1 cellular context compared by ENCODE assay signal in genomic region chr3:10242182-10243065, GRCh38.
A peak's percentile ranks its signal among the peaks of the same experiment; 100 is the strongest.
TF ChIP-seq lines count a peak whose summit lies in the region.

No MANE protein-coding gene starts in this region.

TF ChIP-seq in K562, 482 proteins besides CTCF, POLR2A, EP300 and RAD21 (continued from another document and continues in another):
- TF ChIP-seq, protein P1, sequence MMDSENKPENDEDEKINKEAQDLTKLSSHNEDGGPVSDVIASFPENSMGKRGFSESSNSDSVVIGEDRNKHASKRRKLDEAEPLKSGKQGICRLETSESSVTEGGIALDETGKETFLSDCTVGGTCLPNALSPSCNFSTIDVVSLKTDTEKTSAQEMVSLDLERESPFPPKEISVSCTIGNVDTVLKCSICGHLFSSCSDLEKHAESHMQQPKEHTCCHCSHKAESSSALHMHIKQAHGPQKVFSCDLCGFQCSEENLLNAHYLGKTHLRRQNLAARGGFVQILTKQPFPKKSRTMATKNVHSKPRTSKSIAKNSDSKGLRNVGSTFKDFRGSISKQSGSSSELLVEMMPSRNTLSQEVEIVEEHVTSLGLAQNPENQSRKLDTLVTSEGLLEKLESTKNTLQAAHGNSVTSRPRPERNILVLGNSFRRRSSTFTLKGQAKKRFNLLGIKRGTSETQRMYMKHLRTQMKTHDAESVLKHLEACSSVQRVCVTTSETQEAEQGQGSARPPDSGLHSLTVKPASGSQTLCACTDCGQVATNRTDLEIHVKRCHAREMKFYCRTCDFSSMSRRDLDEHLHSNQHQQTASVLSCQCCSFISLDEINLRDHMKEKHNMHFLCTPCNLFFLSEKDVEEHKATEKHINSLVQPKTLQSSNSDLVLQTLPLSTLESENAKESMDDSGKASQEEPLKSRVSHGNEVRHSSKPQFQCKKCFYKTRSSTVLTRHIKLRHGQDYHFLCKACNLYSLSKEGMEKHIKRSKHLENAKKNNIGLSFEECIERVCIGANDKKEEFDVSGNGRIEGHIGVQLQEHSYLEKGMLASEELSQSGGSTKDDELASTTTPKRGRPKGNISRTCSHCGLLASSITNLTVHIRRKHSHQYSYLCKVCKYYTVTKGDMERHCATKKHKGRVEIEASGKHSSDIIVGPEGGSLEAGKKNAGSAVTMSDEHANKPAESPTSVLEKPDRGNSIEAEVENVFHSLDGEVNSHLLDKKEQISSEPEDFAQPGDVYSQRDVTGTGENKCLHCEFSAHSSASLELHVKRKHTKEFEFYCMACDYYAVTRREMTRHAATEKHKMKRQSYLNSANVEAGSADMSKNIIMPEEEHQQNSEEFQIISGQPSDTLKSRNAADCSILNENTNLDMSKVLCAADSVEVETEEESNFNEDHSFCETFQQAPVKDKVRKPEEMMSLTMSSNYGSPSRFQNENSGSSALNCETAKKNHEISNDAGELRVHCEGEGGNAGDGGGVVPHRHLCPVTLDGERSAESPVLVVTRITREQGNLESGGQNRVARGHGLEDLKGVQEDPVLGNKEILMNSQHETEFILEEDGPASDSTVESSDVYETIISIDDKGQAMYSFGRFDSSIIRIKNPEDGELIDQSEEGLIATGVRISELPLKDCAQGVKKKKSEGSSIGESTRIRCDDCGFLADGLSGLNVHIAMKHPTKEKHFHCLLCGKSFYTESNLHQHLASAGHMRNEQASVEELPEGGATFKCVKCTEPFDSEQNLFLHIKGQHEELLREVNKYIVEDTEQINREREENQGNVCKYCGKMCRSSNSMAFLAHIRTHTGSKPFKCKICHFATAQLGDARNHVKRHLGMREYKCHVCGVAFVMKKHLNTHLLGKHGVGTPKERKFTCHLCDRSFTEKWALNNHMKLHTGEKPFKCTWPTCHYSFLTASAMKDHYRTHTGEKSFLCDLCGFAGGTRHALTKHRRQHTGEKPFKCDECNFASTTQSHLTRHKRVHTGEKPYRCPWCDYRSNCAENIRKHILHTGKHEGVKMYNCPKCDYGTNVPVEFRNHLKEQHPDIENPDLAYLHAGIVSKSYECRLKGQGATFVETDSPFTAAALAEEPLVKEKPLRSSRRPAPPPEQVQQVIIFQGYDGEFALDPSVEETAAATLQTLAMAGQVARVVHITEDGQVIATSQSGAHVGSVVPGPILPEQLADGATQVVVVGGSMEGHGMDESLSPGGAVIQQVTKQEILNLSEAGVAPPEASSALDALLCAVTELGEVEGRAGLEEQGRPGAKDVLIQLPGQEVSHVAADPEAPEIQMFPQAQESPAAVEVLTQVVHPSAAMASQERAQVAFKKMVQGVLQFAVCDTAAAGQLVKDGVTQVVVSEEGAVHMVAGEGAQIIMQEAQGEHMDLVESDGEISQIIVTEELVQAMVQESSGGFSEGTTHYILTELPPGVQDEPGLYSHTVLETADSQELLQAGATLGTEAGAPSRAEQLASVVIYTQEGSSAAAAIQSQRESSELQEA (IDR thresholded peaks at IDR 0.05; ENCODE audit: low read depth) = no peak
- TF ChIP-seq MAFK (IDR thresholded peaks at IDR 0.05; ENCODE audit: low read length) = peak; percentile 28; the same call in 1 of the 2 replicates
- TF ChIP-seq, protein P2, sequence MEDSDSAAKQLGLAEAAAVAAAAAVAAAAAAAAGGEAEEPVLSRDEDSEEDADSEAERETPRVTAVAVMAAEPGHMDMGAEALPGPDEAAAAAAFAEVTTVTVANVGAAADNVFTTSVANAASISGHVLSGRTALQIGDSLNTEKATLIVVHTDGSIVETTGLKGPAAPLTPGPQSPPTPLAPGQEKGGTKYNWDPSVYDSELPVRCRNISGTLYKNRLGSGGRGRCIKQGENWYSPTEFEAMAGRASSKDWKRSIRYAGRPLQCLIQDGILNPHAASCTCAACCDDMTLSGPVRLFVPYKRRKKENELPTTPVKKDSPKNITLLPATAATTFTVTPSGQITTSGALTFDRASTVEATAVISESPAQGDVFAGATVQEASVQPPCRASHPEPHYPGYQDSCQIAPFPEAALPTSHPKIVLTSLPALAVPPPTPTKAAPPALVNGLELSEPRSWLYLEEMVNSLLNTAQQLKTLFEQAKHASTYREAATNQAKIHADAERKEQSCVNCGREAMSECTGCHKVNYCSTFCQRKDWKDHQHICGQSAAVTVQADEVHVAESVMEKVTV (CRISPR knock-in tag; IDR thresholded peaks at IDR 0.05) = no peak
- TF ChIP-seq ZNF79 (CRISPR knock-in tag; IDR thresholded peaks at IDR 0.05; ENCODE audit: low read depth) = peak; percentile 98
- TF ChIP-seq NELFE (IDR thresholded peaks at IDR 0.05; ENCODE audit: insufficient read depth, insufficient read length) = no peak
- no peak for TF ChIP-seq ZNF354B (CRISPR knock-in tag; IDR thresholded peaks at IDR 0.05)
- no peak for TF ChIP-seq RUNX1 (IDR thresholded peaks at IDR 0.05; ENCODE audit: low read depth)
- TF ChIP-seq KLF1 (tag; IDR thresholded peaks at IDR 0.05) = no peak
- TF ChIP-seq, protein P3, sequence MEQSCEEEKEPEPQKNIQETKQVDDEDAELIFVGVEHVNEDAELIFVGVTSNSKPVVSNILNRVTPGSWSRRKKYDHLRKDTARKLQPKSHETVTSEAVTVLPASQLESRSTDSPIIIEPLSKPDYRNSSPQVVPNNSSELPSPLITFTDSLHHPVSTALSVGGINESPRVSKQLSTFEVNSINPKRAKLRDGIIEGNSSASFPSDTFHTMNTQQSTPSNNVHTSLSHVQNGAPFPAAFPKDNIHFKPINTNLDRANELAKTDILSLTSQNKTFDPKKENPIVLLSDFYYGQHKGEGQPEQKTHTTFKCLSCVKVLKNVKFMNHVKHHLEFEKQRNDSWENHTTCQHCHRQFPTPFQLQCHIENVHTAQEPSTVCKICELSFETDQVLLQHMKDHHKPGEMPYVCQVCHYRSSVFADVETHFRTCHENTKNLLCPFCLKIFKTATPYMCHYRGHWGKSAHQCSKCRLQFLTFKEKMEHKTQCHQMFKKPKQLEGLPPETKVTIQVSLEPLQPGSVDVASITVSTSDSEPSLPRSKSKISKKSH (CRISPR knock-in tag; IDR thresholded peaks at IDR 0.05) = no peak
- no peak for TF ChIP-seq NFYB (IDR thresholded peaks at IDR 0.05; ENCODE audit: extremely low read depth, insufficient read length)
- TF ChIP-seq ELF4 (CRISPR knock-in tag; IDR thresholded peaks at IDR 0.05) = no peak
- TF ChIP-seq NR2C1 (IDR thresholded peaks at IDR 0.05) = no peak
- peak; percentile 33; the same call in 1 of the 2 replicates for TF ChIP-seq NR2C1 (tag; IDR thresholded peaks at IDR 0.05)
- no peak for TF ChIP-seq RBBP5 (IDR thresholded peaks at IDR 0.05; ENCODE audit: borderline replicate concordance, insufficient read depth, low read length, poor library complexity, severe bottlenecking)
- no peak for TF ChIP-seq KDM4B (IDR thresholded peaks at IDR 0.05; ENCODE audit: borderline replicate concordance in 2 of 2, low read depth in 1 of 2)
- no peak for TF ChIP-seq TBP (optimal IDR thresholded peaks at IDR 0.05; ENCODE audit: low read depth, low read length)
- peak; percentile 78 for TF ChIP-seq ETV5 (CRISPR knock-in tag; IDR thresholded peaks at IDR 0.05; ENCODE audit: low read depth)
- TF ChIP-seq HIVEP1 (CRISPR knock-in tag; IDR thresholded peaks at IDR 0.05) = no peak
- peak in 1 of 2 experiments; percentile 69; a peak in 2 of 4 replicates for TF ChIP-seq RCOR1 (IDR thresholded peaks at IDR 0.05; ENCODE audit: borderline replicate concordance in 1 of 2, low read depth in 2 of 2, low read length in 2 of 2)
- no peak for TF ChIP-seq SETDB1 (IDR thresholded peaks at IDR 0.05; ENCODE audit: low read length)
- TF ChIP-seq DIDO1 (tag; IDR thresholded peaks at IDR 0.05; ENCODE audit: low read depth) = no peak
- TF ChIP-seq E2F5 (CRISPR knock-in tag; IDR thresholded peaks at IDR 0.05) = no peak
- peak; percentile 52; the same call in 1 of the 2 replicates for TF ChIP-seq BACH1 (tag; IDR thresholded peaks at IDR 0.05)
- no peak for TF ChIP-seq ZNF184 (CRISPR knock-in tag; IDR thresholded peaks at IDR 0.05)
- peak; percentile 47; the same call in 1 of the 2 replicates for TF ChIP-seq VEZF1 (CRISPR knock-in tag; IDR thresholded peaks at IDR 0.05)
- no peak for TF ChIP-seq NCOA1 (IDR thresholded peaks at IDR 0.05; ENCODE audit: low read depth)
- TF ChIP-seq CREM (IDR thresholded peaks at IDR 0.05; ENCODE audit: low read depth) = peak; percentile 53
- TF ChIP-seq ZNF766 (CRISPR knock-in tag; conservative IDR thresholded peaks at IDR 0.05) = peak; percentile 77
- no peak for TF ChIP-seq SUPT5H (IDR thresholded peaks at IDR 0.05)
- TF ChIP-seq NFE2 (IDR thresholded peaks at IDR 0.05; ENCODE audit: low read depth) = no peak
- TF ChIP-seq ZNF589 (CRISPR knock-in tag; IDR thresholded peaks at IDR 0.05; ENCODE audit: low read depth) = no peak
- no peak for TF ChIP-seq CEBPG (CRISPR knock-in tag; IDR thresholded peaks at IDR 0.05)
- no peak for TF ChIP-seq CEBPG (tag; conservative IDR thresholded peaks at IDR 0.05 in 1 of 2, IDR thresholded peaks at IDR 0.05 in 1 of 2)
- no peak for TF ChIP-seq CHD2 (IDR thresholded peaks at IDR 0.05; ENCODE audit: low read depth, low read length)
- no peak for TF ChIP-seq TGIF2 (CRISPR knock-in tag; IDR thresholded peaks at IDR 0.05)
- no peak for TF ChIP-seq HMG20A (CRISPR knock-in tag; conservative IDR thresholded peaks at IDR 0.05)
- TF ChIP-seq TEAD2 (tag; IDR thresholded peaks at IDR 0.05) = no peak
- no peak for TF ChIP-seq MTA1 (IDR thresholded peaks at IDR 0.05; ENCODE audit: borderline replicate concordance)
- TF ChIP-seq STAT5B (CRISPR knock-in tag; IDR thresholded peaks at IDR 0.05) = no peak
- no peak for TF ChIP-seq ZNF384 (IDR thresholded peaks at IDR 0.05; ENCODE audit: low read depth, low read length)
- TF ChIP-seq NFIX (CRISPR knock-in tag; IDR thresholded peaks at IDR 0.05; ENCODE audit: low read depth) = no peak
- no peak for TF ChIP-seq SP1 (CRISPR knock-in tag; IDR thresholded peaks at IDR 0.05)
- TF ChIP-seq TEAD1 (CRISPR knock-in tag; IDR thresholded peaks at IDR 0.05) = peak in 1 of 2 experiments; percentile 67; a peak in 2 of 4 replicates
- TF ChIP-seq SAFB2 (IDR thresholded peaks at IDR 0.05; ENCODE audit: borderline replicate concordance, low read depth, low read length, severe bottlenecking) = no peak
- peak in 1 of 2 experiments; percentile 65; a peak in 1 of 4 replicates for TF ChIP-seq ZNF639 (CRISPR knock-in tag; conservative IDR thresholded peaks at IDR 0.05 in 1 of 2, IDR thresholded peaks at IDR 0.05 in 1 of 2)
- no peak for TF ChIP-seq ZNF507 (tag; conservative IDR thresholded peaks at IDR 0.05)
- no peak for TF ChIP-seq SRSF3 (IDR thresholded peaks at IDR 0.05; ENCODE audit: insufficient read depth, low read length)
- no peak for TF ChIP-seq CC2D1A (IDR thresholded peaks at IDR 0.05)
- no peak for TF ChIP-seq GATA2 (CRISPR knock-in tag; IDR thresholded peaks at IDR 0.05)
- no peak for TF ChIP-seq HLTF (IDR thresholded peaks at IDR 0.05)
- TF ChIP-seq EHMT2 (IDR thresholded peaks at IDR 0.05) = no peak
- TF ChIP-seq GABPA (tag; conservative IDR thresholded peaks at IDR 0.05; ENCODE audit: low read depth) = peak; percentile 76
- no peak for TF ChIP-seq SMC3 (conservative IDR thresholded peaks at IDR 0.05; ENCODE audit: insufficient read depth, low read depth, low read length)
- TF ChIP-seq, protein P4, sequence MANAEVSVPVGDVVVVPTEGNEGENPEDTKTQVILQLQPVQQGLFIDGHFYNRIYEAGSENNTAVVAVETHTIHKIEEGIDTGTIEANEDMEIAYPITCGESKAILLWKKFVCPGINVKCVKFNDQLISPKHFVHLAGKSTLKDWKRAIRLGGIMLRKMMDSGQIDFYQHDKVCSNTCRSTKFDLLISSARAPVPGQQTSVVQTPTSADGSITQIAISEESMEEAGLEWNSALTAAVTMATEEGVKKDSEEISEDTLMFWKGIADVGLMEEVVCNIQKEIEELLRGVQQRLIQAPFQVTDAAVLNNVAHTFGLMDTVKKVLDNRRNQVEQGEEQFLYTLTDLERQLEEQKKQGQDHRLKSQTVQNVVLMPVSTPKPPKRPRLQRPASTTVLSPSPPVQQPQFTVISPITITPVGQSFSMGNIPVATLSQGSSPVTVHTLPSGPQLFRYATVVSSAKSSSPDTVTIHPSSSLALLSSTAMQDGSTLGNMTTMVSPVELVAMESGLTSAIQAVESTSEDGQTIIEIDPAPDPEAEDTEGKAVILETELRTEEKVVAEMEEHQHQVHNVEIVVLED (CRISPR knock-in tag; IDR thresholded peaks at IDR 0.05) = no peak
- TF ChIP-seq ATF7 (IDR thresholded peaks at IDR 0.05) = peak; percentile 87
